In genomic region chr5:1391691-1392090, GRCh38 we compare ENCODE assay signal across 25 cellular contexts. TPM values are rescaled to one million over a fixed set of nuclear protein-coding genes. Genes with fewer than 3 reads are reported as not detected.
"Had no signal": no experiment of that assay in that cellular context is flagged by ENCODE, and none has a peak within 500 bp of the region (broad histone marks: within the 10 kb centered on the region; RNA-seq: fewer than 3 reads in every experiment).

No MANE protein-coding gene starts in this region.

- H3K9me3 ChIP-seq: Peyer's patch had no signal

- H3K4me3 ChIP-seq: Peyer's patch had no signal

- H3K27ac ChIP-seq: Peyer's patch, VCaP had no signal

- FAIRE-seq: astrocyte had no signal

- ATAC-seq: activated T-helper 17 cell treated with anti-CD3 and anti-CD28 coated beads, Interleukin-2, amount 50 U/mL, for 72 hours had no signal

- DNase-seq: activated CD4-positive, alpha-beta memory T cell treated with anti-CD3 and anti-CD28 coated beads, Interleukin-2, amount 10 ng/mL, durations not matched to agents 7 days and 5 days; activated CD4-positive, alpha-beta T cell treated with anti-CD3 and anti-CD28 coated beads, Interleukin-2, amount 10 ng/mL, durations not matched to agents 7 days and 5 days; activated CD4-positive, CD25-positive, alpha-beta regulatory T cell; activated gamma-delta T cell; activated naive CD4-positive, alpha-beta T cell treated with anti-CD3 and anti-CD28 coated beads for 36 hours; activated T-cell treated with anti-CD3 and anti-CD28 coated beads for 4 hours; activated T-cell treated with anti-CD3 and anti-CD28 coated beads, Interleukin-2, amount 50 U/mL, for 48 hours; amygdala; Karpas-422; MM.1S; NCI-H1105; NCI-H1436 treated with DMSO at 0.1 percent for 48 hours; NCI-H1930; NCI-H2171; NCI-H2227 treated with DMSO at 0.1 percent for 48 hours; NCI-H526; NCI-H82; OCI-M1; Peyer's patch; SIG-M5; T-helper 1 cell had no signal

- H3K36me3 ChIP-seq: Peyer's patch had no signal

- H3K27me3 ChIP-seq: Peyer's patch had no signal

RNA-seq across cellular contexts. Expression of gene SLC6A3, which starts 53.5 kb away (rescaled TPM):
- total RNA-seq: activated CD4-positive, alpha-beta memory T cell treated with anti-CD3 and anti-CD28 coated beads, Interleukin-2, amount 10 ng/mL, durations not matched to agents 7 days and 5 days; activated naive CD4-positive, alpha-beta T cell treated with anti-CD3 and anti-CD28 coated beads for 36 hours; activated T-helper 17 cell treated with anti-CD3 and anti-CD28 coated beads, Interleukin-2, amount 50 U/mL, for 72 hours; NCI-H460 had no signal
